Comparison of ENCODE assay signal across 15 cellular contexts in the genomic region with DNA sequence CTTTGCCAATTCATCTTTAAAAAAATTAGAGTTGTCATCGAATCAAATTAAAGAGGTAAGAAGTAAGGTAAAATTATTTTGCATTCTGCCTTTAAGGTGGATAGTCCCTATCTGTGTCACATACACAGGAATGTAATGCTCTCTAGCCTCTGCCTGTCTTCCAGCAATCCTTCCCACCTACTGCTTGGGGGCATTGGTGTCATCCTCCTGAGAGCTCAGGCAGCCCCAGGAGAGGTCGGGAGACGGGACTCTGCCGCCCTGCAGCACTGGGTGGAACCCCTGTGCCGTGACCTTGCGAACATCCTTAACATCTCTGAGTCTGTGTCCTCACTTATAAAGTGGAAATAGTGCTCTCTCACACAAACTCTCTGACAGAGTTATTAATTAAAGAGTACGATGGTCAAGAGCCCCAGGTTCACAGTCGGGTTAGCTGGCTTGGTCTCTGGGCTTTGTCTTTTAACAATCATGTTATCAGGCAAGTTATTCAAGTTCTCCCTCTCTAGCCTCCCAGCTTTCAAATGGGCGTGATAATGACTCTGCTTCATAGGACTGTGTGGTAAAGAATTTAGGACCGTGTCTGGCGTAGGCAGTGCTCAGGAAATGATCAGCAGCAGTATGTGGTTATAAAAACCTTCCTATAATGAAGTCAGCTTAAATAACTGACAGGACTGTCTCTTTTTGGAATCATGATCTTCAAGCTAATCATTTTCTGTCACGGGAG. TPM values are rescaled to one million over a fixed set of nuclear protein-coding genes. Genes with fewer than 3 reads are reported as not detected.
A peak's percentile ranks its signal among the peaks of the same experiment; 100 is the strongest.
DNase-seq lines count a peak whose midpoint lies in the region; ATAC-seq and TF ChIP-seq lines count a peak whose summit lies in the region.
"Had no signal": no experiment of that assay in that cellular context is flagged by ENCODE, and none has a peak within 500 bp of the region (broad histone marks: within the 10 kb centered on the region; RNA-seq: fewer than 3 reads in every experiment).

No MANE protein-coding gene starts in this region.

- intact Hi-C loops in left colon (cut with DNase I, micrococcal nuclease), result no loop called here

- peak; percentile 70 for DNase-seq in LNCaP clone FGC (ENCODE audit: low read depth)
- DNase-seq in epithelial cell of esophagus (ENCODE audit: low read depth), result peak; percentile 63
- DNase-seq in mucosa of gallbladder (ENCODE audit: low spot score), result peak; percentile 41
- no peak for DNase-seq in left colon
- no peak for DNase-seq in NCI-H345 (lab: John Stamatoyannopoulos, UW)
- DNase-seq: activated CD8-positive, alpha-beta memory T cell treated with anti-CD3 and anti-CD28 coated beads, Interleukin-2, amount 10 ng/mL, durations not matched to agents 7 days and 5 days; GDM1; MG63; NCI-H2029 treated with DMSO at 0.1 percent for 48 hours; testis had no signal

- H3K4me3 ChIP-seq in LNCaP clone FGC (ENCODE audit: low read depth, low read length) (peak overlapping the region; percentile 34), epithelial cell of esophagus (ENCODE audit: low read length) (no peak overlapping the region)
- H3K4me3 ChIP-seq: MG63, testis had no signal

- peak overlapping the region; percentile 10; the same call in 1 of the 2 replicates for H3K27ac ChIP-seq in C4-2B
- H3K27ac ChIP-seq: testis had no signal

- ATAC-seq in HG02885 (IDR thresholded peaks at IDR 0.05; ENCODE audit: poor library complexity, unreplicated experiment), result no peak
- no peak for ATAC-seq in GM21528 (IDR thresholded peaks at IDR 0.05; ENCODE audit: low FRiP score, unreplicated experiment)
- no peak for ATAC-seq in left colon
- ATAC-seq: activated CD4-positive, CD25-positive, alpha-beta regulatory T cell treated with anti-CD3 and anti-CD28 coated beads, Interleukin-2, amount 50 U/mL, for 24 hours; activated CD8-positive, alpha-beta memory T cell treated with anti-CD3 and anti-CD28 coated beads, Interleukin-2, amount 10 ng/mL, durations not matched to agents 7 days and 5 days had no signal

- TF ChIP-seq CTCF in C4-2B (conservative IDR thresholded peaks at IDR 0.05) (no peak), LNCaP clone FGC (IDR thresholded peaks at IDR 0.05; ENCODE audit: control insufficient read depth, extremely low read depth, insufficient read depth) (no peak), epithelial cell of esophagus (IDR thresholded peaks at IDR 0.05; ENCODE audit: insufficient read depth, low read depth, low read length, missing control alignments) (no peak)

RNA-seq across cellular contexts. Expression of gene TLR3, which starts 10.2 kb away (rescaled TPM):
- total RNA-seq in mucosa of gallbladder, result 30.2 TPM
- 10 to 100 TPM; 29.0 to 30.4 TPM for total RNA-seq in left colon

RNA-seq across cellular contexts. Expression of gene FAM149A, which starts 25.4 kb away (rescaled TPM):
- total RNA-seq in mucosa of gallbladder (38.2 TPM), left colon (10 to 100 TPM; 15.2 to 18.4 TPM)
- total RNA-seq: RPMI7951 had no signal

Comparison
In these comparisons a context has a peak if more than half of its experiments do, and no peak if none do; other contexts are left out.
1. DNase-seq: peak in LNCaP clone FGC (single experiment), epithelial cell of esophagus (single experiment) and mucosa of gallbladder (single experiment); none in left colon (0 of 2) and NCI-H345 (single experiment).